In genomic region chr13:96089749-96090239, GRCh38 we compare ENCODE assay signal across 9 cellular contexts. TPM values are rescaled to one million over a fixed set of nuclear protein-coding genes. Genes with fewer than 3 reads are reported as not detected.
DNase-seq lines count a peak whose midpoint lies in the region; ATAC-seq and TF ChIP-seq lines count a peak whose summit lies in the region.
"Had no signal": no experiment of that assay in that cellular context is flagged by ENCODE, and none has a peak within 500 bp of the region (broad histone marks: within the 10 kb centered on the region; RNA-seq: fewer than 3 reads in every experiment).

Gene HS6ST3, plus strand, starts transcription at chr13:96090107.

- DNase-seq in activated CD8-positive, alpha-beta T cell treated with anti-CD3 and anti-CD28 coated beads, Interleukin-2, amount 10 ng/mL, durations not matched to agents 7 days and 5 days = no peak
- DNase-seq in activated CD8-positive, alpha-beta T cell treated with anti-CD3 and anti-CD28 coated beads for 36 hours = no peak
- no peak for DNase-seq in T-helper 17 cell
- DNase-seq in glutamatergic neuron = peak; percentile 54
- DNase-seq in trophoblast cell = peak; percentile 27 to 62
- no peak for DNase-seq in HCEC 1CT
- no peak for DNase-seq in CD8-positive, alpha-beta memory T cell

- no peak within 1 kb of the TSS for H3K27ac Mint-ChIP-seq in activated CD8-positive, alpha-beta T cell treated with anti-CD3 and anti-CD28 coated beads, Interleukin-2, amount 10 ng/mL, durations not matched to agents 7 days and 5 days
- no peak within 1 kb of the TSS for H3K27ac Mint-ChIP-seq in activated CD8-positive, alpha-beta T cell treated with anti-CD3 and anti-CD28 coated beads for 36 hours
- H3K27ac Mint-ChIP-seq in T-helper 17 cell = no peak within 1 kb of the TSS
- H3K27ac Mint-ChIP-seq in glutamatergic neuron (ENCODE audit: unreplicated experiment) = no peak within 1 kb of the TSS
- peak within 1 kb of the TSS in 1 of 8 donors; percentile 35 for H3K27ac Mint-ChIP-seq in CD8-positive, alpha-beta memory T cell
- H3K27ac Mint-ChIP-seq: activated naive CD4-positive, alpha-beta T cell treated with anti-CD3 and anti-CD28 coated beads, Interleukin-2, amount 50 U/mL, for 24 hours had no signal

- peaks cover 46% of the 10 kb centered on the region for H3K27me3 Mint-ChIP-seq in activated CD8-positive, alpha-beta T cell treated with anti-CD3 and anti-CD28 coated beads, Interleukin-2, amount 10 ng/mL, durations not matched to agents 7 days and 5 days (ENCODE audit: low read depth)
- H3K27me3 Mint-ChIP-seq in activated CD8-positive, alpha-beta T cell treated with anti-CD3 and anti-CD28 coated beads for 36 hours = peaks cover 45% of the 10 kb centered on the region
- H3K27me3 Mint-ChIP-seq in T-helper 17 cell = peaks cover 60% of the 10 kb centered on the region
- H3K27me3 Mint-ChIP-seq in glutamatergic neuron (ENCODE audit: unreplicated experiment) = peaks cover 17% of the 10 kb centered on the region
- H3K27me3 Mint-ChIP-seq in CD8-positive, alpha-beta memory T cell = peaks cover 30 to 55% of the 10 kb centered on the region in 2 donors

- no peak within 1 kb of the TSS for H3K18ac ChIP-seq in trophoblast cell (ENCODE audit: low read length)

- no peak within 1 kb of the TSS for H3K23ac ChIP-seq in trophoblast cell (ENCODE audit: low read length)

- H3K9me3 Mint-ChIP-seq in activated CD8-positive, alpha-beta T cell treated with anti-CD3 and anti-CD28 coated beads, Interleukin-2, amount 10 ng/mL, durations not matched to agents 7 days and 5 days (ENCODE audit: insufficient read depth) = no peaks in the 10 kb centered on the region
- no peaks in the 10 kb centered on the region for H3K9me3 Mint-ChIP-seq in activated CD8-positive, alpha-beta T cell treated with anti-CD3 and anti-CD28 coated beads for 36 hours
- peaks cover 4% of the 10 kb centered on the region for H3K9me3 Mint-ChIP-seq in glutamatergic neuron (ENCODE audit: unreplicated experiment)
- peaks cover 0 to 11% (median 3%) of the 10 kb centered on the region in 5 donors for H3K9me3 Mint-ChIP-seq in CD8-positive, alpha-beta memory T cell
- H3K9me3 Mint-ChIP-seq: activated naive CD4-positive, alpha-beta T cell treated with anti-CD3 and anti-CD28 coated beads, Interleukin-2, amount 50 U/mL, for 24 hours had no signal

- H2BK12ac ChIP-seq in trophoblast cell (ENCODE audit: low read length) = no peak within 1 kb of the TSS

- no peak within 1 kb of the TSS for H4K8ac ChIP-seq in trophoblast cell (ENCODE audit: low read depth, low read length)

- no peak within 1 kb of the TSS for H3K27ac ChIP-seq in trophoblast cell (ENCODE audit: low read depth, low read length)
- no peak within 1 kb of the TSS for H3K27ac ChIP-seq in CD8-positive, alpha-beta memory T cell (ENCODE audit: low read depth, low read length)

- no CpG with 5 or more reads among the region's 35 CpGs for WGBS in trophoblast cell (ENCODE audit: extremely low coverage, insufficient coverage, insufficient read length)

- H3K4me2 ChIP-seq in trophoblast cell (ENCODE audit: low read length) = peak within 1 kb of the TSS; percentile 71

- TF ChIP-seq CTCF in activated CD8-positive, alpha-beta T cell treated with anti-CD3 and anti-CD28 coated beads for 36 hours (IDR thresholded peaks at IDR 0.05) = no peak
- no peak for TF ChIP-seq CTCF in glutamatergic neuron (IDR thresholded peaks at IDR 0.05; ENCODE audit: partially characterized antibody, unreplicated experiment)

- CTCF ChIA-PET in activated CD8-positive, alpha-beta T cell treated with anti-CD3 and anti-CD28 coated beads, Interleukin-2, amount 10 ng/mL, durations not matched to agents 7 days and 5 days (lab: Charles Lee) = no interaction called here
- CTCF ChIA-PET in activated CD8-positive, alpha-beta T cell treated with anti-CD3 and anti-CD28 coated beads for 36 hours (lab: Charles Lee) = no interaction called here
- CTCF ChIA-PET in CD8-positive, alpha-beta memory T cell (lab: Charles Lee) = no interaction called here

- H3K4ac ChIP-seq in trophoblast cell (ENCODE audit: low read depth, low read length) = no peak within 1 kb of the TSS

- H3K4me3 Mint-ChIP-seq in activated CD8-positive, alpha-beta T cell treated with anti-CD3 and anti-CD28 coated beads, Interleukin-2, amount 10 ng/mL, durations not matched to agents 7 days and 5 days = no peak within 1 kb of the TSS
- H3K4me3 Mint-ChIP-seq in activated CD8-positive, alpha-beta T cell treated with anti-CD3 and anti-CD28 coated beads for 36 hours = no peak within 1 kb of the TSS
- H3K4me3 Mint-ChIP-seq in T-helper 17 cell (peak within 1 kb of the TSS; percentile 47), glutamatergic neuron (ENCODE audit: unreplicated experiment) (peak within 1 kb of the TSS; percentile 87)
- H3K4me3 Mint-ChIP-seq in CD8-positive, alpha-beta memory T cell = peak within 1 kb of the TSS in 2 of 7 donors; percentile 8 to 37
- H3K4me3 Mint-ChIP-seq: activated naive CD4-positive, alpha-beta T cell treated with anti-CD3 and anti-CD28 coated beads, Interleukin-2, amount 50 U/mL, for 24 hours had no signal

- H3K79me2 ChIP-seq in trophoblast cell (ENCODE audit: control insufficient read depth, insufficient read depth, low read length, poor library complexity) = no peaks in the 10 kb centered on the region

- peaks cover 1% of the 10 kb centered on the region for H3K4me1 Mint-ChIP-seq in activated CD8-positive, alpha-beta T cell treated with anti-CD3 and anti-CD28 coated beads, Interleukin-2, amount 10 ng/mL, durations not matched to agents 7 days and 5 days (ENCODE audit: low read depth)
- peaks cover 2% of the 10 kb centered on the region for H3K4me1 Mint-ChIP-seq in activated CD8-positive, alpha-beta T cell treated with anti-CD3 and anti-CD28 coated beads for 36 hours (ENCODE audit: low read depth)
- H3K4me1 Mint-ChIP-seq in T-helper 17 cell (no peaks in the 10 kb centered on the region), glutamatergic neuron (ENCODE audit: low read depth, unreplicated experiment) (no peaks in the 10 kb centered on the region)
- H3K4me1 Mint-ChIP-seq in CD8-positive, alpha-beta memory T cell = peaks cover 0 to 11% (median 3%) of the 10 kb centered on the region in 3 donors
- H3K4me1 Mint-ChIP-seq: activated naive CD4-positive, alpha-beta T cell treated with anti-CD3 and anti-CD28 coated beads, Interleukin-2, amount 50 U/mL, for 24 hours had no signal

- H4K91ac ChIP-seq in trophoblast cell (ENCODE audit: low read depth, low read length) = no peak within 1 kb of the TSS

- H3K14ac ChIP-seq in trophoblast cell (ENCODE audit: low read length) = no peak within 1 kb of the TSS

- H3K4me3 ChIP-seq in trophoblast cell (ENCODE audit: low read depth, low read length) = peak within 1 kb of the TSS; percentile 75
- H3K4me3 ChIP-seq in CD8-positive, alpha-beta memory T cell (ENCODE audit: low read length) = no peak within 1 kb of the TSS

- peak within 1 kb of the TSS; percentile 15 for H3K9ac ChIP-seq in trophoblast cell (ENCODE audit: low read length)

- H3K9me3 ChIP-seq in T-helper 17 cell (ENCODE audit: control insufficient read depth, low read length, poor library complexity, severe bottlenecking) (peaks cover 2% of the 10 kb centered on the region), trophoblast cell (ENCODE audit: insufficient read depth, low read depth, low read length) (peaks cover under 1% of the 10 kb centered on the region)
- no peaks in the 10 kb centered on the region for H3K9me3 ChIP-seq in CD8-positive, alpha-beta memory T cell (ENCODE audit: low read length)

- peak; percentile 49 for ATAC-seq in activated CD8-positive, alpha-beta T cell treated with anti-CD3 and anti-CD28 coated beads, Interleukin-2, amount 10 ng/mL, durations not matched to agents 7 days and 5 days
- ATAC-seq in activated CD8-positive, alpha-beta T cell treated with anti-CD3 and anti-CD28 coated beads for 36 hours = no peak
- ATAC-seq in HG03442 (IDR thresholded peaks at IDR 0.05; ENCODE audit: unreplicated experiment) (peak; percentile 39), T-helper 17 cell (no peak)

- peak within 1 kb of the TSS; percentile 38 for H2AFZ ChIP-seq in trophoblast cell (ENCODE audit: insufficient read depth, low read length, poor library complexity)

- no peak within 1 kb of the TSS for H2BK120ac ChIP-seq in trophoblast cell (ENCODE audit: insufficient read depth, low read length, poor library complexity)

- H3K36me3 Mint-ChIP-seq in activated CD8-positive, alpha-beta T cell treated with anti-CD3 and anti-CD28 coated beads, Interleukin-2, amount 10 ng/mL, durations not matched to agents 7 days and 5 days (ENCODE audit: low read depth) = no peaks in the 10 kb centered on the region
- no peaks in the 10 kb centered on the region for H3K36me3 Mint-ChIP-seq in activated CD8-positive, alpha-beta T cell treated with anti-CD3 and anti-CD28 coated beads for 36 hours (ENCODE audit: low read depth)
- H3K36me3 Mint-ChIP-seq in T-helper 17 cell (ENCODE audit: low read depth) (peaks cover 4% of the 10 kb centered on the region), glutamatergic neuron (ENCODE audit: unreplicated experiment) (no peaks in the 10 kb centered on the region)
- H3K36me3 Mint-ChIP-seq in CD8-positive, alpha-beta memory T cell = peaks cover 0 to 1% (median 0%) of the 10 kb centered on the region in 3 donors
- H3K36me3 Mint-ChIP-seq: activated naive CD4-positive, alpha-beta T cell treated with anti-CD3 and anti-CD28 coated beads, Interleukin-2, amount 50 U/mL, for 24 hours had no signal

- intact Hi-C loops in activated CD8-positive, alpha-beta T cell treated with anti-CD3 and anti-CD28 coated beads for 36 hours (cut with micrococcal nuclease) = no loop called here

- no peak within 1 kb of the TSS for H2AK5ac ChIP-seq in trophoblast cell (ENCODE audit: low read length)

- no peaks in the 10 kb centered on the region for H3K36me3 ChIP-seq in trophoblast cell (ENCODE audit: control insufficient read depth in 1 of 2, insufficient read depth in 2 of 2, low read length in 2 of 2)
- no peaks in the 10 kb centered on the region for H3K36me3 ChIP-seq in CD8-positive, alpha-beta memory T cell (ENCODE audit: insufficient read depth, low read length)

- H2BK5ac ChIP-seq in trophoblast cell (ENCODE audit: low read depth, low read length, poor library complexity) = no peak within 1 kb of the TSS

- POLR2A ChIA-PET in activated CD8-positive, alpha-beta T cell treated with anti-CD3 and anti-CD28 coated beads, Interleukin-2, amount 10 ng/mL, durations not matched to agents 7 days and 5 days (lab: Charles Lee) = no interaction called here
- POLR2A ChIA-PET in activated CD8-positive, alpha-beta T cell treated with anti-CD3 and anti-CD28 coated beads for 36 hours (lab: Charles Lee) = no interaction called here
- POLR2A ChIA-PET in CD8-positive, alpha-beta memory T cell (lab: Charles Lee) = no interaction called here

- H3K79me1 ChIP-seq in trophoblast cell (ENCODE audit: low read length) = no peaks in the 10 kb centered on the region

- H3K4me1 ChIP-seq in trophoblast cell (ENCODE audit: control insufficient read depth in 1 of 2, insufficient read depth in 2 of 2, low read length in 2 of 2) = peaks cover 2 to 4% of the 10 kb centered on the region in 2 experiments
- no peaks in the 10 kb centered on the region for H3K4me1 ChIP-seq in CD8-positive, alpha-beta memory T cell (ENCODE audit: insufficient read depth, low read length)

- H3K27me3 ChIP-seq in trophoblast cell (ENCODE audit: insufficient read depth, low read length) = peaks cover 19% of the 10 kb centered on the region
- no peaks in the 10 kb centered on the region for H3K27me3 ChIP-seq in CD8-positive, alpha-beta memory T cell (ENCODE audit: insufficient read depth, low read length, poor library complexity, severe bottlenecking)

- no peak within 1 kb of the TSS for H4K12ac ChIP-seq in trophoblast cell (ENCODE audit: low read depth, low read length)

RNA-seq across cellular contexts. Expression of gene HS6ST3, which starts in this region (rescaled TPM):
- not detected for total RNA-seq in activated CD8-positive, alpha-beta T cell treated with anti-CD3 and anti-CD28 coated beads, Interleukin-2, amount 10 ng/mL, durations not matched to agents 7 days and 5 days
- not detected for total RNA-seq in activated CD8-positive, alpha-beta T cell treated with anti-CD3 and anti-CD28 coated beads for 36 hours
- not detected for total RNA-seq in T-helper 17 cell
- total RNA-seq in glutamatergic neuron (ENCODE audit: unreplicated experiment) = 1.3 TPM
- polyA plus RNA-seq in trophoblast cell (2013) = 0.62 and 0.66 TPM in 2 replicates
- not detected for total RNA-seq in CD8-positive, alpha-beta memory T cell
- polyA plus RNA-seq in CD8-positive, alpha-beta memory T cell = not detected

Comparison
In these comparisons a context has a peak if more than half of its experiments do, and no peak if none do; other contexts are left out.
1. Peak in ATAC-seq in activated CD8-positive, alpha-beta T cell treated with anti-CD3 and anti-CD28 coated beads, Interleukin-2, amount 10 ng/mL, durations not matched to agents 7 days and 5 days; RNA of the gene not detected or under 1 TPM.
2. DNase-seq: peak in glutamatergic neuron (single experiment) and trophoblast cell (2 of 2); none in activated CD8-positive, alpha-beta T cell treated with anti-CD3 and anti-CD28 coated beads, Interleukin-2, amount 10 ng/mL, durations not matched to agents 7 days and 5 days (single experiment), activated CD8-positive, alpha-beta T cell treated with anti-CD3 and anti-CD28 coated beads for 36 hours (single experiment), T-helper 17 cell (0 of 3), HCEC 1CT (single experiment) and CD8-positive, alpha-beta memory T cell (0 of 5).
3. H3K4me3 Mint-ChIP-seq: peak in T-helper 17 cell (single experiment) and glutamatergic neuron (single experiment); none in activated CD8-positive, alpha-beta T cell treated with anti-CD3 and anti-CD28 coated beads, Interleukin-2, amount 10 ng/mL, durations not matched to agents 7 days and 5 days (single experiment) and activated CD8-positive, alpha-beta T cell treated with anti-CD3 and anti-CD28 coated beads for 36 hours (single experiment).